ENCODE assay signal across 16 cellular contexts in genomic region chr15:76153241-76154197, GRCh38.
DNase-seq lines count a peak whose midpoint lies in the region; ATAC-seq and TF ChIP-seq lines count a peak whose summit lies in the region.
"Had no signal": no experiment of that assay in that cellular context is flagged by ENCODE, and none has a peak within 500 bp of the region (broad histone marks: within the 10 kb centered on the region; RNA-seq: fewer than 3 reads in every experiment).

No MANE protein-coding gene starts in this region.

- 0 out of 2 replicates have a peak overlapping the region, but pooled peaks have one; percentile 38 for H2BK20ac ChIP-seq in IMR-90 (ENCODE audit: low read depth, low read length)

- POLR2A ChIA-PET in IMR-90 (lab: Charles Lee; ENCODE audit: unreplicated experiment), result no interaction called here

- H3K18ac ChIP-seq in IMR-90 (ENCODE audit: low read depth, low read length), result no peak overlapping the region

- H3K27me3 ChIP-seq in IMR-90 (ENCODE audit: control insufficient read depth, insufficient read depth, low read length) (no peaks in the 10 kb centered on the region), WERI-Rb-1 (ENCODE audit: insufficient read depth, low read depth, severe bottlenecking) (no peaks in the 10 kb centered on the region)
- H3K27me3 ChIP-seq: Peyer's patch had no signal

- H3K56ac ChIP-seq in IMR-90 (ENCODE audit: extremely low read depth, insufficient read depth, low read length), result no peak overlapping the region

- H3K23ac ChIP-seq in IMR-90 (ENCODE audit: low read depth, low read length), result no peak overlapping the region

- TF ChIP-seq POLR2A in IMR-90 (IDR thresholded peaks at IDR 0.05; ENCODE audit: low read depth, low read length), result no peak

- no peaks in the 10 kb centered on the region for H3K79me1 ChIP-seq in IMR-90 (ENCODE audit: low read depth in 1 of 2, low read length in 2 of 2)

- no peak overlapping the region for H3K9ac ChIP-seq in IMR-90 (ENCODE audit: low read depth, low read length)

- H3K4me3 ChIP-seq in IMR-90 (ENCODE audit: insufficient read depth, low read depth, low read length) (no peak overlapping the region), WERI-Rb-1 (ENCODE audit: low read depth, low read length) (no peak overlapping the region), iPS-18c (ENCODE audit: insufficient read depth, low read depth, low read length) (peak overlapping the region; percentile 15; the same call in 1 of the 2 replicates)
- H3K4me3 ChIP-seq: Peyer's patch had no signal

- peak overlapping the region; percentile 31; the same call in 2 of the 3 replicates for H2BK15ac ChIP-seq in IMR-90 (ENCODE audit: low read depth, low read length)

- H2AK5ac ChIP-seq in IMR-90 (ENCODE audit: low read depth, low read length), result 0 out of 2 replicates have a peak overlapping the region, but pooled peaks have one; percentile 8

- dilution Hi-C loops in IMR-90 (cut with HindIII; ENCODE audit: low sequenced_read_pairs, unreplicated experiment), result no loop called here

- H4K20me1 ChIP-seq in IMR-90 (ENCODE audit: insufficient read depth, low read length), result no peaks in the 10 kb centered on the region

- no peak overlapping the region for H4K8ac ChIP-seq in IMR-90 (ENCODE audit: low read depth in 2 of 2, low read length in 2 of 2)

- H3K4me2 ChIP-seq in IMR-90 (ENCODE audit: low read depth, low read length), result no peak overlapping the region

- no peak for ATAC-seq in IMR-90 (ENCODE audit: low read depth)
- ATAC-seq: SK-N-SH treated with all-trans-retinoic acid at 6 μM for 48 hours had no signal

- H2AFZ ChIP-seq in IMR-90 (replicated peaks; ENCODE audit: low read length, poor library complexity), result peak overlapping the region; percentile 9

- H3K9me1 ChIP-seq in IMR-90 (ENCODE audit: insufficient read depth, low read length), result peaks cover 17% of the 10 kb centered on the region

- peaks cover 36% of the 10 kb centered on the region for H3K4me1 ChIP-seq in IMR-90 (ENCODE audit: control insufficient read depth, insufficient read depth, low read length)

- no peak overlapping the region for H3K14ac ChIP-seq in IMR-90 (replicated peaks; ENCODE audit: low read depth, low read length)

- 84% methylated on average over 10 of the region's 24 CpGs; no CpG with 5 or more reads in 1 of the 2 experiments for WGBS in IMR-90 (ENCODE audit: extremely low coverage in 2 of 2, insufficient read length in 1 of 2), 2 experiments

- H4K91ac ChIP-seq in IMR-90 (ENCODE audit: insufficient read depth, low read depth, low read length), result peak overlapping the region; percentile 61

- TF ChIP-seq CTCF in IMR-90 (conservative IDR thresholded peaks at IDR 0.05; ENCODE audit: low read depth, low read length), result no peak
- TF ChIP-seq CTCF in WERI-Rb-1 (IDR thresholded peaks at IDR 0.05; ENCODE audit: low read depth, low read length), result no peak

- DNase-seq in DMS 273 (lab: John Stamatoyannopoulos, UW; ENCODE audit: unreplicated experiment), result peak; percentile 91
- no peak for DNase-seq in IMR-90
- DNase-seq in WERI-Rb-1, result peak; percentile 77
- no peak for DNase-seq in posterior cingulate gyrus
- no peak for DNase-seq in HUDEP-2 (lab: John Stamatoyannopoulos, UW; ENCODE audit: unreplicated experiment in 76 of 76)
- no peak for DNase-seq in putamen (ENCODE audit: low spot score)
- DNase-seq: AML-193; CD4-positive, alpha-beta T cell; KG1; NCI-H1048; NCI-H187 treated with DMSO at 0.1 percent for 48 hours; NCI-H526 treated with DMSO at 0.1 percent for 48 hours; Peyer's patch had no signal

- H4K5ac ChIP-seq in IMR-90 (ENCODE audit: low read depth, low read length), result no peak overlapping the region

- TF ChIP-seq RAD21 in IMR-90 (IDR thresholded peaks at IDR 0.05; ENCODE audit: low read length), result no peak

- H3K36me3 ChIP-seq in IMR-90 (ENCODE audit: control insufficient read depth, insufficient read depth, low read length), result no peaks in the 10 kb centered on the region
- H3K36me3 ChIP-seq in WERI-Rb-1, result no peaks in the 10 kb centered on the region
- H3K36me3 ChIP-seq: Peyer's patch had no signal

- no peak overlapping the region for H3K4ac ChIP-seq in IMR-90 (ENCODE audit: low read depth, low read length)

- intact Hi-C loops in IMR-90 (cut with micrococcal nuclease), result no loop called here
- intact Hi-C loops in posterior cingulate gyrus (cut with DNase I), result no loop called here

- 0 out of 2 replicates have a peak overlapping the region, but pooled peaks have one; percentile 2 for H2BK120ac ChIP-seq in IMR-90 (ENCODE audit: low read depth, low read length)

- in situ Hi-C loops in IMR-90 (cut with MboI; ENCODE audit: low sequenced_read_pairs), result no loop called here

- BruUV-seq in IMR-90 (replicated peaks; lab: Mats Ljungman, UMichigan), result no TSS peak

- H3K9me3 ChIP-seq in IMR-90 (ENCODE audit: control insufficient read depth, insufficient read depth, low read length) (no peaks in the 10 kb centered on the region), WERI-Rb-1 (ENCODE audit: severe bottlenecking) (no peaks in the 10 kb centered on the region), iPS-18c (ENCODE audit: control insufficient read depth, insufficient read depth, low read length) (no peaks in the 10 kb centered on the region)
- H3K9me3 ChIP-seq: Peyer's patch had no signal

- H3K27ac ChIP-seq in IMR-90 (ENCODE audit: insufficient read depth, low read length) (no peak overlapping the region), WERI-Rb-1 (no peak overlapping the region)
- H3K27ac ChIP-seq: HL-60, Peyer's patch had no signal

- CTCF ChIA-PET in IMR-90 (lab: Yijun Ruan, JAX), result no interaction called here

- peak overlapping the region; percentile 16 for H2AK9ac ChIP-seq in IMR-90 (replicated peaks; ENCODE audit: low read depth, low read length, poor library complexity)

- no peak overlapping the region for H2BK5ac ChIP-seq in IMR-90 (ENCODE audit: low read depth, low read length, poor library complexity, severe bottlenecking)

TF ChIP-seq in IMR-90, 13 proteins besides CTCF, POLR2A, EP300 and RAD21:
- TF ChIP-seq SMC3 (IDR thresholded peaks at IDR 0.05; ENCODE audit: low read depth, low read length) (no peak), MAZ (IDR thresholded peaks at IDR 0.05; ENCODE audit: borderline replicate concordance, low read depth, low read length) (no peak), USF2 (IDR thresholded peaks at IDR 0.05; ENCODE audit: low read depth, low read length) (no peak), MAFK (IDR thresholded peaks at IDR 0.05; ENCODE audit: low read depth, low read length) (no peak), ELK1 (IDR thresholded peaks at IDR 0.05; ENCODE audit: borderline replicate concordance, low read depth, low read length) (no peak), RFX5 (IDR thresholded peaks at IDR 0.05; ENCODE audit: low read depth, low read length) (no peak), CHD1 (IDR thresholded peaks at IDR 0.05; ENCODE audit: low read depth, low read length) (no peak), NFE2L2 (IDR thresholded peaks at IDR 0.05; ENCODE audit: low read depth, low read length) (no peak), CEBPB (IDR thresholded peaks at IDR 0.05; ENCODE audit: low read depth, low read length) (no peak), MXI1 (IDR thresholded peaks at IDR 0.05; ENCODE audit: borderline replicate concordance, low read depth, low read length) (no peak), FOS (IDR thresholded peaks at IDR 0.05; ENCODE audit: low read depth, low read length) (no peak), RCOR1 (IDR thresholded peaks at IDR 0.05; ENCODE audit: insufficient replicate concordance, low read length) (no peak)

Comparison
In these comparisons a context has a peak if more than half of its experiments do, and no peak if none do; other contexts are left out.
1. DNase-seq: peak in DMS 273 (single experiment) and WERI-Rb-1 (single experiment); none in IMR-90 (single experiment), posterior cingulate gyrus (0 of 10), HUDEP-2 (0 of 76) and putamen (single experiment).